23 cellular contexts compared by ENCODE assay signal in the genomic region with DNA sequence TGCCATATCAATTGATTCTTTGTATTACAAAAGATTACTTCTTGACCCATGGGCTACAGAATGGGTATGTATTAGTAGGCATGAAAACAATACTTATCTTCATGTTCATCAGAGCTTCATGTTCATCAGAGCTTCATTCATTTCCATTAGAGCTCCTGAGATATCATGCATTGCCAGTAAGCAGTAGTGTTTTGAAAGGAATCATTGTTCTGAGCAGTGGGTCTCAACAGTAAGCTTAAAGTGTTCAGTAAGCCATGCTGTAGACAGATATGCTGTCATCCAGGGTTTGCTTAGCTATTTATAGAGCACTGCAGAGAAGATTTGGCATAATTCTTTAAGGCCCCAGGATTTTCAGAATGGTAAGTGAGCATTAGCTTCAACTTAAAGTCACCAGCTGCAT.
"Had no signal": no experiment of that assay in that cellular context is flagged by ENCODE, and none has a peak within 500 bp of the region (broad histone marks: within the 10 kb centered on the region; RNA-seq: fewer than 3 reads in every experiment).

No MANE protein-coding gene starts in this region.

- H3K9me3 ChIP-seq: colonic mucosa, esophagus muscularis mucosa, gastrocnemius medialis, left lung had no signal

- H3K27ac ChIP-seq: colonic mucosa, esophagus muscularis mucosa, foreskin keratinocyte, gastrocnemius medialis, heart right ventricle, left lung had no signal

- H3K36me3 ChIP-seq: colonic mucosa, esophagus muscularis mucosa, gastrocnemius medialis, heart right ventricle, left lung had no signal

- DNase-seq: colonic mucosa; cortex of kidney; effector CD8-positive, alpha-beta T cell; effector memory CD8-positive, alpha-beta T cell; foreskin keratinocyte; gastrocnemius medialis; glutamatergic neuron; head of caudate nucleus; heart right ventricle; hippocampal formation; left cardiac atrium; left lung; left ventricle myocardium superior; mammary epithelial cell; mesendoderm; midbrain; naive thymus-derived CD4-positive, alpha-beta T cell; natural killer cell had no signal

- FAIRE-seq: endothelial cell of umbilical vein, islet of Langerhans, keratinocyte had no signal

- ATAC-seq: effector memory CD8-positive, alpha-beta T cell; foreskin keratinocyte; gastrocnemius medialis; heart right ventricle; left cardiac atrium; left lung; left ventricle myocardium superior; naive thymus-derived CD4-positive, alpha-beta T cell; natural killer cell had no signal

- H3K4me3 ChIP-seq: colonic mucosa, esophagus muscularis mucosa, gastrocnemius medialis, heart right ventricle, left lung, lung had no signal

- H3K4me1 ChIP-seq: colonic mucosa, esophagus muscularis mucosa, foreskin keratinocyte, gastrocnemius medialis, heart right ventricle, left lung had no signal

- H3K27me3 ChIP-seq: colonic mucosa, esophagus muscularis mucosa, foreskin keratinocyte, gastrocnemius medialis, heart right ventricle, left lung had no signal
